ENCODE assay signal across 11 cellular contexts in genomic region chr17:80539022-80539421, GRCh38. TPM values are rescaled to one million over a fixed set of nuclear protein-coding genes. Genes with fewer than 3 reads are reported as not detected.
DNase-seq lines count a peak whose midpoint lies in the region; ATAC-seq and TF ChIP-seq lines count a peak whose summit lies in the region.
"Had no signal": no experiment of that assay in that cellular context is flagged by ENCODE, and none has a peak within 500 bp of the region (broad histone marks: within the 10 kb centered on the region; RNA-seq: fewer than 3 reads in every experiment).

No MANE protein-coding gene starts in this region.

- no peak for TF ChIP-seq POLR2A in suprapubic skin (IDR thresholded peaks at IDR 0.05)

- ATAC-seq in GM18909 (IDR thresholded peaks at IDR 0.05; ENCODE audit: poor library complexity, unreplicated experiment): no peak

- TF ChIP-seq CTCF in HFFc6 (IDR thresholded peaks at IDR 0.05) (no peak; the same call in 1 of the 2 replicates), suprapubic skin (IDR thresholded peaks at IDR 0.05) (no peak)

- no peaks in the 10 kb centered on the region for H3K36me3 ChIP-seq in suprapubic skin

- no peak overlapping the region for H3K27ac Mint-ChIP-seq in HFFc6
- H3K27ac Mint-ChIP-seq: activated CD4-positive, alpha-beta memory T cell treated with anti-CD3 and anti-CD28 coated beads, Interleukin-2, amount 10 ng/mL, durations not matched to agents 7 days and 5 days had no signal

- no peaks in the 10 kb centered on the region for H3K9me3 ChIP-seq in suprapubic skin

- no peaks in the 10 kb centered on the region for H3K36me3 Mint-ChIP-seq in HFFc6 (ENCODE audit: low read depth)

- no peaks in the 10 kb centered on the region for H3K4me1 ChIP-seq in suprapubic skin

- peaks cover 7% of the 10 kb centered on the region for H3K4me1 Mint-ChIP-seq in HFFc6 (ENCODE audit: low read depth)

- H3K9me3 Mint-ChIP-seq in HFFc6: no peaks in the 10 kb centered on the region
- H3K9me3 Mint-ChIP-seq: activated CD4-positive, alpha-beta memory T cell treated with anti-CD3 and anti-CD28 coated beads, Interleukin-2, amount 10 ng/mL, durations not matched to agents 7 days and 5 days had no signal

- peaks cover 2% of the 10 kb centered on the region; the same call in 1 of the 2 replicates for H3K27me3 Mint-ChIP-seq in HFFc6 (ENCODE audit: insufficient read depth)

- H3K4me3 Mint-ChIP-seq in HFFc6: peak overlapping the region; percentile 51
- H3K4me3 Mint-ChIP-seq: activated CD4-positive, alpha-beta memory T cell treated with anti-CD3 and anti-CD28 coated beads, Interleukin-2, amount 10 ng/mL, durations not matched to agents 7 days and 5 days had no signal

- H3K27ac ChIP-seq in suprapubic skin: no peak overlapping the region
- H3K27ac ChIP-seq: skin epidermis had no signal

- TF ChIP-seq EP300 in suprapubic skin (IDR thresholded peaks at IDR 0.05): no peak

- no peak overlapping the region for H3K4me3 ChIP-seq in suprapubic skin
- H3K4me3 ChIP-seq: skin epidermis had no signal

- DNase-seq in NCI-H748 (lab: John Stamatoyannopoulos, UW; ENCODE audit: unreplicated experiment): peak; percentile 6
- no peak for DNase-seq in NCI-H748 treated with DMSO at 0.1 percent for 48 hours (lab: John Stamatoyannopoulos, UW)
- no peak for DNase-seq in HFFc6
- DNase-seq in SK-MEL-5 (ENCODE audit: low read depth, low spot score): peak; percentile 49
- peak; percentile 6 for DNase-seq in medulla oblongata (ENCODE audit: extremely low spot score)
- DNase-seq in COLO668 (lab: John Stamatoyannopoulos, UW; ENCODE audit: unreplicated experiment): no peak
- DNase-seq in suprapubic skin (ENCODE audit: low spot score in 2 of 2): no peak
- DNase-seq: activated CD4-positive, alpha-beta memory T cell treated with anti-CD3 and anti-CD28 coated beads, Interleukin-2, amount 10 ng/mL, durations not matched to agents 7 days and 5 days; amniotic stem cell had no signal

- in situ Hi-C loops in SK-MEL-5 (cut with HindIII; ENCODE audit: low pct_unique_long_range_greater_than_20kb, low sequenced_read_pairs): loop anchor here (25.0 kb wide), 1 partner anchor 102 kb away; no protein-coding TSS in a partner anchor

- 17% methylated on average over 8 of the region's 8 CpGs for WGBS in suprapubic skin

- no peaks in the 10 kb centered on the region for H3K27me3 ChIP-seq in suprapubic skin

RNA-seq across cellular contexts. Expression of gene RPTOR, which starts 5.6 kb away (rescaled TPM):
- total RNA-seq in HFFc6 (2021; fragmentation: NEBNext Ultra II Directional; extraction: Animal tissue kit (Norgen Biotek cat#: 25700)): 10 to 100 TPM; 34.4 to 39.2 (median 35.5) TPM
- 27.3 and 28.6 TPM in 2 replicates for total RNA-seq in SK-MEL-5 (2014; rRNA removed; shearing (Covaris generic))
- 76.5 and 91.9 TPM in 2 replicates for polyA plus RNA-seq in SK-MEL-5 (2015; cell fraction: cytosol; rRNA removed)
- polyA plus RNA-seq in SK-MEL-5 (2015; cell fraction: nucleus; rRNA removed): 29.6 and 35.2 TPM in 2 replicates
- 10 to 100 TPM; 45.8 to 84.6 (median 53.0) TPM for total RNA-seq in suprapubic skin

Comparison
In these comparisons a context has a peak if more than half of its experiments do, and no peak if none do; other contexts are left out.
1. DNase-seq: peak in NCI-H748 (single experiment), SK-MEL-5 (single experiment) and medulla oblongata (single experiment); none in NCI-H748 treated with DMSO at 0.1 percent for 48 hours (single experiment), HFFc6 (single experiment), COLO668 (single experiment) and suprapubic skin (0 of 2).